8 cellular contexts compared by ENCODE assay signal in the genomic region with DNA sequence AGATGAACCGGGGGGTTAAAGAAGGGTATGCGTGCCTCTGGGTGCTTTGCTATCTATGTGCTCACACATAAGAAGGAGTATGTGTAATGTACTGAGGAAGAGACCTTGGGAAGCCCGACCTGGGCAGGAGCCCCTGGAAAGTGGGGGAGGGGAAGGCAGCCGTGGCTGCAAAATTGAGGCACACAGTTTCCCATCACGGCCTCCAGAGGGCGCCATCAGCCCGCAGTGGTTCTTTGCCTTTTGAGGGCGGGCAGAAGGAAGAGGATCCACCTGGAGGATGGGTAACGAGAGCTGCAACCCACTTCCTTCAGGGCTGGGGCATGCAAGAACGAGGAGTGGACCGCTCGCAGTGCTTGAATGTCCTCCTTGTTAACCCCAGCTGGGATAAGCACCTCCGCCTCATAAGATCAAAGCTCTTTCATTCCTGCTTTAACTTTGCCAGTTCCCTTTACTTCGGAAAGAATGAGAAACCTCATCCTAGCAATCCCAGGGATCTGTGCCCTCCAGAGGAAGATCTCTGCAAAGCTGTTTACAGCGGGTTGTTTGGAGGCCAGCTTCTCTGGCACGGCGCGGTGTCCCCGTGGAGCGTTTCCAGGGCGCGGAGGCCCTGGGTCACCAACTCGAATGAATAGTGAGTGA.
DNase-seq lines count a peak whose midpoint lies in the region; ATAC-seq and TF ChIP-seq lines count a peak whose summit lies in the region.

No MANE protein-coding gene starts in this region.

- H3K14ac ChIP-seq in mesenchymal stem cell (ENCODE audit: low read length in 2 of 2): no peak overlapping the region

- peak overlapping the region; percentile 62 for H3K9ac ChIP-seq in mesenchymal stem cell (ENCODE audit: low read length)

- H4K8ac ChIP-seq in mesenchymal stem cell (ENCODE audit: low read length): peak overlapping the region; percentile 76

- H3K79me1 ChIP-seq in mesenchymal stem cell (replicated peaks; ENCODE audit: low read length, poor library complexity, severe bottlenecking): no peaks in the 10 kb centered on the region

- H3K4me3 ChIP-seq in BJ (ENCODE audit: low read depth, low read length): peak overlapping the region; percentile 30
- H3K4me3 ChIP-seq in effector memory CD4-positive, alpha-beta T cell (ENCODE audit: insufficient read depth, low read depth, low read length, poor library complexity, severe bottlenecking): peak overlapping the region; percentile 43
- peak overlapping the region in 1 of 2 experiments; percentile 82 for H3K4me3 ChIP-seq in mesenchymal stem cell (ENCODE audit: insufficient read depth in 1 of 2, low read depth in 1 of 2, low read length in 2 of 2)

- peaks cover 5% of the 10 kb centered on the region for H3K4me1 ChIP-seq in effector memory CD4-positive, alpha-beta T cell (ENCODE audit: control insufficient read depth, insufficient read depth, low read length, poor library complexity, severe bottlenecking)
- H3K4me1 ChIP-seq in mesenchymal stem cell (ENCODE audit: control insufficient read depth, insufficient read depth, low read depth, low read length): peaks cover 1% of the 10 kb centered on the region

- H3K4ac ChIP-seq in mesenchymal stem cell (ENCODE audit: low read depth in 1 of 2, low read length in 2 of 2): no peak overlapping the region

- peak overlapping the region; percentile 78 for H2BK120ac ChIP-seq in mesenchymal stem cell (ENCODE audit: low read depth, low read length)

- H3K36me3 ChIP-seq in BJ (ENCODE audit: control insufficient read depth, insufficient read depth, low read length) (no peaks in the 10 kb centered on the region), mesenchymal stem cell (ENCODE audit: control insufficient read depth in 1 of 2, insufficient read depth in 2 of 2, low read depth in 1 of 2, low read length in 2 of 2) (no peaks in the 10 kb centered on the region)
- no peaks in the 10 kb centered on the region for H3K36me3 ChIP-seq in effector memory CD4-positive, alpha-beta T cell (ENCODE audit: control insufficient read depth, insufficient read depth, low read length)

- no peak overlapping the region for H3K23ac ChIP-seq in mesenchymal stem cell (ENCODE audit: low read length in 2 of 2)

- no peak overlapping the region for H4K91ac ChIP-seq in mesenchymal stem cell (ENCODE audit: low read length)

- H3K27me3 ChIP-seq in BJ (ENCODE audit: control insufficient read depth, insufficient read depth, low read length) (no peaks in the 10 kb centered on the region), mesenchymal stem cell (ENCODE audit: control insufficient read depth in 1 of 2, insufficient read depth in 1 of 2, low read length in 2 of 2) (no peaks in the 10 kb centered on the region)
- no peaks in the 10 kb centered on the region for H3K27me3 ChIP-seq in effector memory CD4-positive, alpha-beta T cell (replicated peaks; ENCODE audit: control insufficient read depth, insufficient read depth, low read length, poor library complexity, severe bottlenecking)

- H2BK15ac ChIP-seq in mesenchymal stem cell (ENCODE audit: low read depth, poor library complexity, severe bottlenecking): peak overlapping the region; percentile 70

- H2AK5ac ChIP-seq in mesenchymal stem cell (ENCODE audit: low read length, severe bottlenecking): no peak overlapping the region

- TF ChIP-seq CTCF in BJ (IDR thresholded peaks at IDR 0.05; ENCODE audit: insufficient read depth, low read depth, low read length): peak; percentile 95

- H2AFZ ChIP-seq in mesenchymal stem cell (ENCODE audit: low read depth, low read length): peak overlapping the region; percentile 6

- no peak overlapping the region for H3K27ac ChIP-seq in effector memory CD4-positive, alpha-beta T cell (ENCODE audit: insufficient read depth, low read length, poor library complexity, severe bottlenecking)
- peak overlapping the region; percentile 27 for H3K27ac ChIP-seq in mesenchymal stem cell (ENCODE audit: low read length, poor library complexity, severe bottlenecking)

- ATAC-seq in GM19328 (IDR thresholded peaks at IDR 0.05; ENCODE audit: unreplicated experiment) (peak; percentile 87), HG03520 (IDR thresholded peaks at IDR 0.05; ENCODE audit: unreplicated experiment) (peak; percentile 78)

- H2BK12ac ChIP-seq in mesenchymal stem cell (ENCODE audit: low read length in 2 of 2): no peak overlapping the region

- 10% methylated on average over 23 of the region's 23 CpGs for WGBS in mesenchymal stem cell

- H2BK5ac ChIP-seq in mesenchymal stem cell (ENCODE audit: low read depth, low read length, poor library complexity, severe bottlenecking): no peak overlapping the region

- POLR2A ChIA-PET in BJ (lab: Charles Lee): no interaction called here

- H3K18ac ChIP-seq in mesenchymal stem cell (ENCODE audit: low read depth in 1 of 2, low read length in 2 of 2): peak overlapping the region in 1 of 2 experiments; percentile 41

- CTCF ChIA-PET in BJ (lab: Yijun Ruan, JAX): interaction anchor here (0.6 to 5.8 kb wide), 41 partner anchors 11 to 614 kb away, joined by 3 to 57 read pairs (median 4); a partner anchor contains a TSS

- DNase-seq in BJ (ENCODE audit: low read depth): no peak
- peak; percentile 81 for DNase-seq in NCI-H748 (lab: John Stamatoyannopoulos, UW; ENCODE audit: unreplicated experiment)
- DNase-seq in activated CD8-positive, alpha-beta memory T cell treated with anti-CD3 and anti-CD28 coated beads for 1 hour (ENCODE audit: extremely low read depth in 1 of 2, low read depth in 1 of 2): peak; percentile 48 to 60
- peak; percentile 50 to 60 (median 52) for DNase-seq in effector memory CD4-positive, alpha-beta T cell
- DNase-seq in mesenchymal stem cell: peak; percentile 80
- DNase-seq in stimulated activated CD8-positive, alpha-beta memory T cell treated with anti-CD3 and anti-CD28 coated beads, Interleukin-12 subunit alpha, Interleukin-12 subunit beta, amount 100 ng/mL, for 24 hours (ENCODE audit: extremely low read depth): peak; percentile 38

- H3K4me2 ChIP-seq in mesenchymal stem cell (ENCODE audit: low read length, poor library complexity, severe bottlenecking): peak overlapping the region; percentile 64

- H3K9me3 ChIP-seq in effector memory CD4-positive, alpha-beta T cell (ENCODE audit: control insufficient read depth, low read length): no peaks in the 10 kb centered on the region
- H3K9me3 ChIP-seq in mesenchymal stem cell (ENCODE audit: control insufficient read depth, low read length): no peaks in the 10 kb centered on the region
